In genomic region chr1:162847839-162848453, GRCh38 we compare ENCODE assay signal across 8 cellular contexts. TPM values are rescaled to one million over a fixed set of nuclear protein-coding genes. Genes with fewer than 3 reads are reported as not detected.
DNase-seq lines count a peak whose midpoint lies in the region; ATAC-seq and TF ChIP-seq lines count a peak whose summit lies in the region.

No MANE protein-coding gene starts in this region.

- no peak overlapping the region for H3K4me3 Mint-ChIP-seq in activated CD8-positive, alpha-beta T cell treated with anti-CD3 and anti-CD28 coated beads, Interleukin-2, amount 10 ng/mL, durations not matched to agents 7 days and 5 days
- H3K4me3 Mint-ChIP-seq in endothelial cell (ENCODE audit: unreplicated experiment): no peak overlapping the region

- ATAC-seq in HG03354 (IDR thresholded peaks at IDR 0.05; ENCODE audit: poor library complexity, severe bottlenecking, unreplicated experiment) (peak; percentile 78), HG03039 (IDR thresholded peaks at IDR 0.05; ENCODE audit: unreplicated experiment) (no peak)
- no peak for ATAC-seq in activated CD8-positive, alpha-beta T cell treated with anti-CD3 and anti-CD28 coated beads, Interleukin-2, amount 10 ng/mL, durations not matched to agents 7 days and 5 days

- H3K9me3 Mint-ChIP-seq in activated CD8-positive, alpha-beta T cell treated with anti-CD3 and anti-CD28 coated beads, Interleukin-2, amount 10 ng/mL, durations not matched to agents 7 days and 5 days (ENCODE audit: insufficient read depth): no peaks in the 10 kb centered on the region
- H3K9me3 Mint-ChIP-seq in endothelial cell (ENCODE audit: unreplicated experiment): no peaks in the 10 kb centered on the region

- H3K27ac Mint-ChIP-seq in activated CD8-positive, alpha-beta T cell treated with anti-CD3 and anti-CD28 coated beads, Interleukin-2, amount 10 ng/mL, durations not matched to agents 7 days and 5 days: no peak overlapping the region
- H3K27ac Mint-ChIP-seq in endothelial cell (ENCODE audit: unreplicated experiment): no peak overlapping the region

- CTCF ChIA-PET in activated CD8-positive, alpha-beta T cell treated with anti-CD3 and anti-CD28 coated beads, Interleukin-2, amount 10 ng/mL, durations not matched to agents 7 days and 5 days (lab: Charles Lee): interaction anchor here (0.6 to 2.4 kb wide), 19 partner anchors 9 to 488 kb away, joined by 3 to 14 read pairs (median 4); partner anchors contain the start of genes CCDC190 and NUF2

- DNase-seq in GM10266 (ENCODE audit: extremely low spot score): peak; percentile 47
- peak; percentile 64 for DNase-seq in NCI-H82 treated with DMSO at 0.1 percent for 48 hours (lab: John Stamatoyannopoulos, UW; ENCODE audit: unreplicated experiment)
- DNase-seq in activated CD8-positive, alpha-beta T cell treated with anti-CD3 and anti-CD28 coated beads, Interleukin-2, amount 10 ng/mL, durations not matched to agents 7 days and 5 days: peak; percentile 86
- DNase-seq in endothelial cell (ENCODE audit: low spot score): peak; percentile 86
- DNase-seq in mucosa of gallbladder (ENCODE audit: low spot score): peak; percentile 75
- DNase-seq in stimulated activated CD8-positive, alpha-beta memory T cell treated with anti-CD3 and anti-CD28 coated beads, Interleukin-4, amount 100 ng/mL, for 4 hours (ENCODE audit: low read depth in 2 of 2, low spot score in 1 of 2): peak; percentile 43 to 83

- no peaks in the 10 kb centered on the region for H3K4me1 Mint-ChIP-seq in activated CD8-positive, alpha-beta T cell treated with anti-CD3 and anti-CD28 coated beads, Interleukin-2, amount 10 ng/mL, durations not matched to agents 7 days and 5 days (ENCODE audit: low read depth)
- peaks cover 4% of the 10 kb centered on the region for H3K4me1 Mint-ChIP-seq in endothelial cell (ENCODE audit: unreplicated experiment)

- H3K36me3 Mint-ChIP-seq in activated CD8-positive, alpha-beta T cell treated with anti-CD3 and anti-CD28 coated beads, Interleukin-2, amount 10 ng/mL, durations not matched to agents 7 days and 5 days (ENCODE audit: low read depth): no peaks in the 10 kb centered on the region
- no peaks in the 10 kb centered on the region for H3K36me3 Mint-ChIP-seq in endothelial cell (ENCODE audit: low read depth, unreplicated experiment)

- POLR2A ChIA-PET in activated CD8-positive, alpha-beta T cell treated with anti-CD3 and anti-CD28 coated beads, Interleukin-2, amount 10 ng/mL, durations not matched to agents 7 days and 5 days (lab: Charles Lee): no interaction called here

- peaks cover 14% of the 10 kb centered on the region for H3K27me3 Mint-ChIP-seq in activated CD8-positive, alpha-beta T cell treated with anti-CD3 and anti-CD28 coated beads, Interleukin-2, amount 10 ng/mL, durations not matched to agents 7 days and 5 days (ENCODE audit: low read depth)
- peaks cover 2% of the 10 kb centered on the region for H3K27me3 Mint-ChIP-seq in endothelial cell (ENCODE audit: unreplicated experiment)

- peak; percentile 96 for TF ChIP-seq CTCF in GM10266 (IDR thresholded peaks at IDR 0.05; ENCODE audit: control insufficient read depth, insufficient read depth, low read depth, missing control alignments)
- peak; percentile 95 for TF ChIP-seq CTCF in endothelial cell (IDR thresholded peaks at IDR 0.05; ENCODE audit: unreplicated experiment)

RNA-seq across cellular contexts. Expression of gene CCDC190, which starts 13.0 kb away (rescaled TPM):
- total RNA-seq in activated CD8-positive, alpha-beta T cell treated with anti-CD3 and anti-CD28 coated beads, Interleukin-2, amount 10 ng/mL, durations not matched to agents 7 days and 5 days: not detected
- total RNA-seq in endothelial cell (ENCODE audit: unreplicated experiment) (not detected), mucosa of gallbladder (0.58 TPM)

RNA-seq across cellular contexts. Expression of gene HSD17B7, which starts 57.4 kb away (rescaled TPM):
- total RNA-seq in activated CD8-positive, alpha-beta T cell treated with anti-CD3 and anti-CD28 coated beads, Interleukin-2, amount 10 ng/mL, durations not matched to agents 7 days and 5 days: 10 to 100 TPM; 22.9 to 23.7 TPM
- total RNA-seq in endothelial cell (ENCODE audit: unreplicated experiment): 17.2 TPM
- 34.0 TPM for total RNA-seq in mucosa of gallbladder
